ENCODE assay signal across 7 cellular contexts in the genomic region with DNA sequence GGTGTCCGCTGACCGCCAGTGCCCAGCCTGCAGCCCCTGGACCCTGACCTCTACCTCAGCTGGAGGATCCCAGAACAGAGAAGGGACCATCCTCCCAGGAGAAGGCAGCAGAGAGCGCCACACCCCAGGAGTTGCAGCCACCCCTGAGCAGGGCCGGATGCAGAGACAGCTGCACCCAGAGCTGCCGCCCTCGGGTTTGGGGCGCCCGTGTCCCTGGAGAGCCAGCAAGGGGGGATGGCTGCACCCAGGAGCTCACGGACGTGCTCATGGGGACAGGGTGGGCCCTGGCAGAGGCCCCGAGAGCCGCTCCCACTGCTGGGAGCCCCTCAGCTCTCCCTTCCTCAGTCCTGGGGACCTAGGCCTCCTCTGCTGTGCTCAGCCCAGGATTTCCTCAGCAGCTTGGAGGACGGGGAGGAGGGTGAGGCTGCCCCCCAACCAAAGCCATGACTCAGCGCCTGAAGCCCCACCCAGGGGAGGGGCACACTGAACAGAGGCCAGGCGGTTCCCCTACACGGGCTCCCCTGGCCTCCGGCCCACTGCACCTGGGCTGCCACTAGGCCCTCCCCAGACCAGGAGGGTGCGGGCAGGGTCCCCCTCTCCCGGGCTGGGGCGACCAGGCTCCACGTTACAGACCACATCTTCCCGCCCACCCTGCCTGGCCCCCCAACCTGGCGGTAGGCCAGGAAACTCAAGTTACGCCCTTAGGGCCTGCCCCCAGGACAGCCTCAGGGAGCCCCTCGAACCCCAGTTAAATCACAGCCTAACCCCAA. TPM values are rescaled to one million over a fixed set of nuclear protein-coding genes. Genes with fewer than 3 reads are reported as not detected.
A peak's percentile ranks its signal among the peaks of the same experiment; 100 is the strongest.
DNase-seq lines count a peak whose midpoint lies in the region; ATAC-seq, FAIRE-seq and TF ChIP-seq lines count a peak whose summit lies in the region.

No MANE protein-coding gene starts in this region.

- DNase-seq in GM18507 (ENCODE audit: extremely low spot score, insufficient read length, low read depth) (no peak), NCI-H226 (peak; percentile 82), endothelial cell (ENCODE audit: low spot score) (no peak), myocyte (ENCODE audit: low read depth) (peak; percentile 77), left lobe of liver (ENCODE audit: low spot score) (no peak)
- peak; percentile 88 for DNase-seq in activated CD8-positive, alpha-beta memory T cell treated with anti-CD3 and anti-CD28 coated beads for 24 hours
- peak; percentile 67 to 71 for DNase-seq in stimulated activated naive CD8-positive, alpha-beta T cell treated with anti-CD3 and anti-CD28 coated beads, Interleukin-15, amount 100 ng/mL, for 72 hours

- peak; percentile 48 for ATAC-seq in stimulated activated naive CD8-positive, alpha-beta T cell treated with anti-CD3 and anti-CD28 coated beads, Interleukin-15, amount 100 ng/mL, for 72 hours
- no peak for ATAC-seq in left lobe of liver

- peak; percentile 68 for FAIRE-seq in GM18507 (lab: Jason Lieb, UNC)

- H3K4me1 Mint-ChIP-seq in endothelial cell (ENCODE audit: unreplicated experiment) = peaks cover 15% of the 10 kb centered on the region
- H3K4me1 Mint-ChIP-seq in stimulated activated naive CD8-positive, alpha-beta T cell treated with anti-CD3 and anti-CD28 coated beads, Interleukin-15, amount 100 ng/mL, for 72 hours = peaks cover 44% of the 10 kb centered on the region

- H3K4me3 Mint-ChIP-seq in endothelial cell (ENCODE audit: unreplicated experiment) = peak overlapping the region; percentile 92
- H3K4me3 Mint-ChIP-seq in stimulated activated naive CD8-positive, alpha-beta T cell treated with anti-CD3 and anti-CD28 coated beads, Interleukin-15, amount 100 ng/mL, for 72 hours = peak overlapping the region; percentile 86 to 91

- H3K27ac Mint-ChIP-seq in endothelial cell (ENCODE audit: unreplicated experiment) = no peak overlapping the region
- peak overlapping the region; percentile 92 for H3K27ac Mint-ChIP-seq in stimulated activated naive CD8-positive, alpha-beta T cell treated with anti-CD3 and anti-CD28 coated beads, Interleukin-15, amount 100 ng/mL, for 72 hours

- no peaks in the 10 kb centered on the region for H3K9me3 Mint-ChIP-seq in endothelial cell (ENCODE audit: unreplicated experiment)
- no peaks in the 10 kb centered on the region for H3K9me3 Mint-ChIP-seq in stimulated activated naive CD8-positive, alpha-beta T cell treated with anti-CD3 and anti-CD28 coated beads, Interleukin-15, amount 100 ng/mL, for 72 hours

- H3K36me3 Mint-ChIP-seq in endothelial cell (ENCODE audit: low read depth, unreplicated experiment) = no peaks in the 10 kb centered on the region

- H3K27me3 Mint-ChIP-seq in endothelial cell (ENCODE audit: unreplicated experiment) = peaks cover 13% of the 10 kb centered on the region
- no peaks in the 10 kb centered on the region for H3K27me3 Mint-ChIP-seq in stimulated activated naive CD8-positive, alpha-beta T cell treated with anti-CD3 and anti-CD28 coated beads, Interleukin-15, amount 100 ng/mL, for 72 hours

- no peak for TF ChIP-seq CTCF in endothelial cell (IDR thresholded peaks at IDR 0.05; ENCODE audit: unreplicated experiment)

RNA-seq across cellular contexts. Expression of a gene that starts 2.2 kb away (rescaled TPM):
- 54.0 TPM for total RNA-seq in endothelial cell (ENCODE audit: unreplicated experiment)
- total RNA-seq in myocyte = 97.3 and 106 TPM in 2 replicates
- polyA plus RNA-seq in myocyte (2012) = 56.4 TPM
- total RNA-seq in left lobe of liver = 31.9 TPM

RNA-seq across cellular contexts. Expression of a gene that starts 2.9 kb away (rescaled TPM):
- total RNA-seq in endothelial cell (ENCODE audit: unreplicated experiment) (14.0 TPM), myocyte (41.6 and 43.4 TPM in 2 replicates), left lobe of liver (8.4 TPM)
- 22.1 TPM for polyA plus RNA-seq in myocyte (2012)

RNA-seq across cellular contexts. Expression of a gene that starts 19.0 kb away (rescaled TPM):
- total RNA-seq in endothelial cell (ENCODE audit: unreplicated experiment) (104 TPM), myocyte (74.5 and 76.4 TPM in 2 replicates), left lobe of liver (42.4 TPM)
- 84.8 TPM for polyA plus RNA-seq in myocyte (2012)

RNA-seq across cellular contexts. Expression of a gene that starts 19.1 kb away (rescaled TPM):
- total RNA-seq in endothelial cell (ENCODE audit: unreplicated experiment) (26.0 TPM), myocyte (26.2 and 28.9 TPM in 2 replicates), left lobe of liver (40.0 TPM)
- 18.2 TPM for polyA plus RNA-seq in myocyte (2012)

RNA-seq across cellular contexts. Expression of a gene that starts 25.2 kb away (rescaled TPM):
- total RNA-seq in endothelial cell (ENCODE audit: unreplicated experiment) (3.9 TPM), myocyte (2.2 and 2.5 TPM in 2 replicates), left lobe of liver (5.7 TPM)
- 3.7 TPM for polyA plus RNA-seq in myocyte (2012)

Comparison
In these comparisons a context has a peak if more than half of its experiments do, and no peak if none do; other contexts are left out.
1. DNase-seq: peak in NCI-H226 (single experiment), activated CD8-positive, alpha-beta memory T cell treated with anti-CD3 and anti-CD28 coated beads for 24 hours (single experiment), myocyte (single experiment) and stimulated activated naive CD8-positive, alpha-beta T cell treated with anti-CD3 and anti-CD28 coated beads, Interleukin-15, amount 100 ng/mL, for 72 hours (2 of 2); none in GM18507 (single experiment), endothelial cell (single experiment) and left lobe of liver (single experiment).